ENCODE assay signal across 8 cellular contexts in the genomic region with DNA sequence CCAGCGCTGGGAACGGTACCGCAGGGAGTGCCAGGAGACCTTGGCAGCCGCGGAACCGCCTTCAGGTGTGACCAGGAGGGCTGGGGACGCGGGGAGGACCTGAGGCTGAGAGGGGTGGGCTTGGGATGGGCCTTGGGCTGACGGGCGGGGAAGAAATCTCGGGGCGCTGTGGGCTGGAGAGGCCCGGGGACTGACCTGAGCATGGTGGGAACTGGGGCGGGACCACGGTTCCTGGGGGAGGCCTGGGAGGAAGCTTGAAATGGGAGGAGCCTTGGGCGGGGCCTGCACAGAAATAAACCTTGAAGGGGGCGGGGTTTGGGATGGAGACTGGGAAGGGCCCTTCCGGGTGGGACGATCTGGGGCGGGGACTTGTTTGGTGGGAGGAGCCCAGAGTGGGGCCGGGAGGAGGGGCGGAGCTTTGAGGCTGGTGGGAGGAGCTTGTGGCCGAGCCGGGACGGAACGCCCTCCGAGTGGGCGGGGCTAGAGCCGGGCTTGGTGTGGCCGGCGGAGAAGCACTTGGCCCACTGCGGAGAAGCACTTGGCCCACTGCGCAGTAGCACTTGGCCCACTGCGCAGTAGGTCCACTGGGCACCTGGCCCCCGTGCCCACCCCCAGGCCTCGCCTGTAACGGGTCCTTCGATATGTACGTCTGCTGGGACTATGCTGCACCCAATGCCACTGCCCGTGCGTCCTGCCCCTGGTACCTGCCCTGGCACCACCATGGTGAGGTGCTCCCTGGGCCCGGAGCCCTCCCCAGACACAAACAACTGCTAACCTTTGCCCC. TPM values are rescaled to one million over a fixed set of nuclear protein-coding genes. Genes with fewer than 3 reads are reported as not detected.
DNase-seq lines count a peak whose midpoint lies in the region; ATAC-seq and TF ChIP-seq lines count a peak whose summit lies in the region.

No MANE protein-coding gene starts in this region.

- H3K27ac ChIP-seq in PC-3 (ENCODE audit: low read length) (no peak overlapping the region), trophoblast cell (ENCODE audit: low read depth, low read length) (no peak overlapping the region)

- H2BK5ac ChIP-seq in trophoblast cell (ENCODE audit: low read depth, low read length, poor library complexity), result no peak overlapping the region

- peak overlapping the region; percentile 52 for H3K18ac ChIP-seq in trophoblast cell (ENCODE audit: low read length)

- H3K4me1 ChIP-seq in PC-3 (ENCODE audit: insufficient read depth, low read length) (peaks cover 5% of the 10 kb centered on the region), trophoblast cell (ENCODE audit: control insufficient read depth in 1 of 2, insufficient read depth in 2 of 2, low read length in 2 of 2) (peaks cover 11 to 13% of the 10 kb centered on the region in 2 experiments)

- H3K4ac ChIP-seq in trophoblast cell (ENCODE audit: low read depth, low read length), result no peak overlapping the region

- H2BK12ac ChIP-seq in trophoblast cell (ENCODE audit: low read length), result peak overlapping the region; percentile 70

- H3K14ac ChIP-seq in trophoblast cell (ENCODE audit: low read length), result no peak overlapping the region

- no peak overlapping the region for H3K23ac ChIP-seq in trophoblast cell (ENCODE audit: low read length)

- WGBS in trophoblast cell (ENCODE audit: extremely low coverage, insufficient coverage, insufficient read length), result no CpG with 5 or more reads among the region's 42 CpGs

- peak; percentile 22 to 70 for DNase-seq in NCI-H2081 (lab: John Stamatoyannopoulos, UW)
- DNase-seq in NCI-H2081 treated with DMSO at 0.1 percent for 48 hours (lab: John Stamatoyannopoulos, UW), result no peak
- peak; percentile 71 for DNase-seq in PC-3
- DNase-seq in activated naive CD8-positive, alpha-beta T cell treated with anti-CD3 and anti-CD28 coated beads, Interleukin-2, amount 10 ng/mL, durations not matched to agents 7 days and 5 days, result peak; percentile 89
- DNase-seq in cardiac septum (ENCODE audit: low spot score), result peak; percentile 80
- DNase-seq in trophoblast cell, result peak; percentile 77 to 90

- CTCF ChIA-PET in PC-3 (lab: Charles Lee), result no interaction called here

- peaks cover 26% of the 10 kb centered on the region for H3K4me1 Mint-ChIP-seq in activated naive CD8-positive, alpha-beta T cell treated with anti-CD3 and anti-CD28 coated beads, Interleukin-2, amount 10 ng/mL, durations not matched to agents 7 days and 5 days

- BruUV-seq in PC-3 (replicated peaks; lab: Mats Ljungman, UMichigan), result no TSS peak

- peak overlapping the region; percentile 81 for H4K12ac ChIP-seq in trophoblast cell (ENCODE audit: low read depth, low read length)

- H3K9me3 ChIP-seq in PC-3 (ENCODE audit: low read length) (no peaks in the 10 kb centered on the region), trophoblast cell (ENCODE audit: insufficient read depth, low read depth, low read length) (peaks cover 5% of the 10 kb centered on the region)

- H3K79me2 ChIP-seq in PC-3 (ENCODE audit: low read length) (no peaks in the 10 kb centered on the region), trophoblast cell (ENCODE audit: control insufficient read depth, insufficient read depth, low read length, poor library complexity) (no peaks in the 10 kb centered on the region)

- intact Hi-C loops in PC-3 (cut with micrococcal nuclease) (no loop called here), cardiac septum (cut with DNase I) (no loop called here)

- H3K4me2 ChIP-seq in PC-3 (ENCODE audit: low read length) (no peak overlapping the region; the same call in 1 of the 2 replicates), trophoblast cell (ENCODE audit: low read length) (peak overlapping the region; percentile 3)

- ATAC-seq in HG02981 (IDR thresholded peaks at IDR 0.05; ENCODE audit: unreplicated experiment) (peak; percentile 61), PC-3 (peak; percentile 26; the same call in 1 of the 2 replicates), HG02798 (IDR thresholded peaks at IDR 0.05; ENCODE audit: poor library complexity, unreplicated experiment) (no peak)
- peak; percentile 22 for ATAC-seq in activated naive CD8-positive, alpha-beta T cell treated with anti-CD3 and anti-CD28 coated beads, Interleukin-2, amount 10 ng/mL, durations not matched to agents 7 days and 5 days (ENCODE audit: low read depth)

- no peak overlapping the region for H2AFZ ChIP-seq in PC-3 (ENCODE audit: low read length)
- H2AFZ ChIP-seq in trophoblast cell (ENCODE audit: insufficient read depth, low read length, poor library complexity), result peak overlapping the region; percentile 17

- H4K91ac ChIP-seq in trophoblast cell (ENCODE audit: low read depth, low read length), result no peak overlapping the region

- H3K9ac ChIP-seq in PC-3 (ENCODE audit: low read length) (no peak overlapping the region), trophoblast cell (ENCODE audit: low read length) (no peak overlapping the region)

- no peaks in the 10 kb centered on the region for H4K20me1 ChIP-seq in PC-3 (ENCODE audit: low read length)

- H4K8ac ChIP-seq in trophoblast cell (ENCODE audit: low read depth, low read length), result peak overlapping the region; percentile 62

- no peaks in the 10 kb centered on the region for H3K36me3 ChIP-seq in PC-3 (ENCODE audit: low read depth, low read length)
- H3K36me3 ChIP-seq in trophoblast cell (ENCODE audit: control insufficient read depth in 1 of 2, insufficient read depth in 2 of 2, low read length in 2 of 2), result no peaks in the 10 kb centered on the region

- peaks cover 2% of the 10 kb centered on the region for H3K79me1 ChIP-seq in trophoblast cell (ENCODE audit: low read length)

- no peak for TF ChIP-seq CTCF in PC-3 (conservative IDR thresholded peaks at IDR 0.05; ENCODE audit: low read depth, low read length)

- no peaks in the 10 kb centered on the region for H3K27me3 ChIP-seq in PC-3 (ENCODE audit: low read length)
- H3K27me3 ChIP-seq in trophoblast cell (ENCODE audit: insufficient read depth, low read length), result peaks cover 16% of the 10 kb centered on the region

- POLR2A ChIA-PET in PC-3 (lab: Charles Lee; ENCODE audit: unreplicated experiment), result interaction anchor here (0.6 kb wide), 1 partner anchor 23 kb away, joined by 3 read pairs; no protein-coding TSS in a partner anchor
- POLR2A ChIA-PET in activated naive CD8-positive, alpha-beta T cell treated with anti-CD3 and anti-CD28 coated beads, Interleukin-2, amount 10 ng/mL, durations not matched to agents 7 days and 5 days (lab: Charles Lee), result interaction anchor here (0.8 to 1.3 kb wide), 3 partner anchors 9 to 25 kb away, joined by 3 to 5 read pairs (median 5); partner anchors contain the start of genes QPCTL and SNRPD2

- H3F3A ChIP-seq in PC-3 (ENCODE audit: low read length, unreplicated experiment), result no peaks in the 10 kb centered on the region

- H3K36me3 Mint-ChIP-seq in activated naive CD8-positive, alpha-beta T cell treated with anti-CD3 and anti-CD28 coated beads, Interleukin-2, amount 10 ng/mL, durations not matched to agents 7 days and 5 days, result no peaks in the 10 kb centered on the region

- peak overlapping the region; percentile 92 for H3K4me3 Mint-ChIP-seq in activated naive CD8-positive, alpha-beta T cell treated with anti-CD3 and anti-CD28 coated beads, Interleukin-2, amount 10 ng/mL, durations not matched to agents 7 days and 5 days

- no peak overlapping the region for H3K27ac Mint-ChIP-seq in activated naive CD8-positive, alpha-beta T cell treated with anti-CD3 and anti-CD28 coated beads, Interleukin-2, amount 10 ng/mL, durations not matched to agents 7 days and 5 days

- H3K9me3 Mint-ChIP-seq in activated naive CD8-positive, alpha-beta T cell treated with anti-CD3 and anti-CD28 coated beads, Interleukin-2, amount 10 ng/mL, durations not matched to agents 7 days and 5 days, result no peaks in the 10 kb centered on the region

- peaks cover 17% of the 10 kb centered on the region for H3K27me3 Mint-ChIP-seq in activated naive CD8-positive, alpha-beta T cell treated with anti-CD3 and anti-CD28 coated beads, Interleukin-2, amount 10 ng/mL, durations not matched to agents 7 days and 5 days

- H2BK120ac ChIP-seq in trophoblast cell (ENCODE audit: insufficient read depth, low read length, poor library complexity), result peak overlapping the region; percentile 36

- H2AK5ac ChIP-seq in trophoblast cell (ENCODE audit: low read length), result no peak overlapping the region

- no peaks in the 10 kb centered on the region for H3K9me2 ChIP-seq in PC-3 (replicated peaks; ENCODE audit: low read length)

- H3K4me3 ChIP-seq in PC-3 (ENCODE audit: low read length), result no peak overlapping the region
- no peak overlapping the region for H3K4me3 ChIP-seq in trophoblast cell (ENCODE audit: low read depth, low read length)

RNA-seq across cellular contexts. Expression of gene GIPR, which starts 2.8 kb away (rescaled TPM):
- 1.9 and 4.8 TPM in 2 replicates for total RNA-seq in PC-3 (2014; rRNA removed)
- total RNA-seq in activated naive CD8-positive, alpha-beta T cell treated with anti-CD3 and anti-CD28 coated beads, Interleukin-2, amount 10 ng/mL, durations not matched to agents 7 days and 5 days, result 10 to 100 TPM; 18.4 to 19.3 TPM
- 6.9 TPM for total RNA-seq in cardiac septum
- polyA plus RNA-seq in trophoblast cell (2013), result 0.60 and 0.99 TPM in 2 replicates

RNA-seq across cellular contexts. Expression of gene SNRPD2, which starts 20.9 kb away (rescaled TPM):
- 554 and 631 TPM in 2 replicates for total RNA-seq in PC-3 (2014; rRNA removed)
- 100 to 1,000 TPM; 520 to 523 TPM for total RNA-seq in activated naive CD8-positive, alpha-beta T cell treated with anti-CD3 and anti-CD28 coated beads, Interleukin-2, amount 10 ng/mL, durations not matched to agents 7 days and 5 days
- 210 TPM for total RNA-seq in cardiac septum
- polyA plus RNA-seq in trophoblast cell (2013), result 1,318 and 1,337 TPM in 2 replicates

RNA-seq across cellular contexts. Expression of gene QPCTL, which starts 21.6 kb away (rescaled TPM):
- 9.8 and 13.4 TPM in 2 replicates for total RNA-seq in PC-3 (2014; rRNA removed)
- 1 to 10 TPM; 9.3 to 9.7 TPM for total RNA-seq in activated naive CD8-positive, alpha-beta T cell treated with anti-CD3 and anti-CD28 coated beads, Interleukin-2, amount 10 ng/mL, durations not matched to agents 7 days and 5 days
- total RNA-seq in cardiac septum, result 2.6 TPM
- polyA plus RNA-seq in trophoblast cell (2013), result 10.0 and 10.1 TPM in 2 replicates

RNA-seq across cellular contexts. Expression of gene EML2, which starts 31.7 kb away (rescaled TPM):
- total RNA-seq in PC-3 (2014; rRNA removed), result 28.9 and 37.8 TPM in 2 replicates
- 10 to 100 TPM; 93.1 to 94.2 TPM for total RNA-seq in activated naive CD8-positive, alpha-beta T cell treated with anti-CD3 and anti-CD28 coated beads, Interleukin-2, amount 10 ng/mL, durations not matched to agents 7 days and 5 days
- total RNA-seq in cardiac septum, result 45.8 TPM
- polyA plus RNA-seq in trophoblast cell (2013), result 15.0 and 16.5 TPM in 2 replicates

RNA-seq across cellular contexts. Expression of gene FBXO46, which starts 59.8 kb away (rescaled TPM):
- 12.8 and 16.1 TPM in 2 replicates for total RNA-seq in PC-3 (2014; rRNA removed)
- 10 to 100 TPM; 29.9 to 35.5 TPM for total RNA-seq in activated naive CD8-positive, alpha-beta T cell treated with anti-CD3 and anti-CD28 coated beads, Interleukin-2, amount 10 ng/mL, durations not matched to agents 7 days and 5 days
- 8.2 TPM for total RNA-seq in cardiac septum
- 21.9 and 23.0 TPM in 2 replicates for polyA plus RNA-seq in trophoblast cell (2013)
